ENCODE assay signal across 1 cellular context in genomic region chr2:43518718-43519117, GRCh38.
TF ChIP-seq lines count a peak whose summit lies in the region.

No MANE protein-coding gene starts in this region.

TF ChIP-seq in IMR-90, 13 proteins besides CTCF, POLR2A, EP300 and RAD21 (continued from another document):
- TF ChIP-seq USF2 (IDR thresholded peaks at IDR 0.05; ENCODE audit: low read depth, low read length): no peak
